28 cellular contexts compared by ENCODE assay signal in the genomic region with DNA sequence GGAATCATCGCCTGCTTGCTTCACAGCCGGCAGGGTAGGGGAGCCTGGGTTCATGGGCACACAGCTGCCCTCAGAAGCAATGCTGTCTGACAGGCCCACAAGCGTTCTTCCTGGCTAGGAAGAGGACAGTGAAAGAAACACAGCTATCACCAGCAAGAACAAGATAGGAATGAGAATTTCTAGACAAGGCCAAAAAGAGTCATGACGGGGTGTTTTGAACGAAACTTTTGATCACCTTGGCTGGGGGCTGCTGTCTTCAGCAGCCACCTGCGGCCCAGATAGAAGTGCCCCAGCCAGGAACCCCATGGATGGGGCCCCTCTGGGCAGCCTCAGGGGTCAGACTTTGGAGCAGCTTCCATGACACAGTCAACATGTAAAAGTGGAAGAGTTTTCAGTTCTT. TPM values are rescaled to one million over a fixed set of nuclear protein-coding genes. Genes with fewer than 3 reads are reported as not detected.
"Had no signal": no experiment of that assay in that cellular context is flagged by ENCODE, and none has a peak within 500 bp of the region (broad histone marks: within the 10 kb centered on the region; RNA-seq: fewer than 3 reads in every experiment).

No MANE protein-coding gene starts in this region.

- H3K9me3 ChIP-seq: esophagus squamous epithelium, gastrocnemius medialis, heart right ventricle, left lung, lower lobe of right lung had no signal

- H3K4me3 Mint-ChIP-seq: memory B cell had no signal

- H3K4me1 ChIP-seq: esophagus squamous epithelium, gastrocnemius medialis, heart right ventricle, left lung, lower lobe of right lung had no signal

- H3K36me3 ChIP-seq: esophagus squamous epithelium, gastrocnemius medialis, heart right ventricle, left lung, lower lobe of right lung had no signal

- H3K27ac Mint-ChIP-seq: memory B cell had no signal

- H3K4me1 Mint-ChIP-seq: memory B cell had no signal

- H3K27me3 ChIP-seq: esophagus squamous epithelium, gastrocnemius medialis, left lung had no signal

- DNase-seq: cerebellar nuclear complex; dermis blood vessel endothelial cell; dorsolateral prefrontal cortex; effector CD4-positive, alpha-beta T cell; effector memory CD4-positive, alpha-beta T cell; erythroblast; esophagus squamous epithelium; foreskin fibroblast; foreskin melanocyte; gastrocnemius medialis; glutamatergic neuron; head of caudate nucleus; heart right ventricle; hippocampal formation; left cardiac atrium; left lung; left ventricle myocardium superior; lower lobe of right lung; mammary epithelial cell; mesendoderm; midbrain had no signal

- H3K4me3 ChIP-seq: coronary artery, dorsolateral prefrontal cortex, esophagus squamous epithelium, gastrocnemius medialis, heart right ventricle, left lung, lower lobe of right lung had no signal

- H3K9me3 Mint-ChIP-seq: memory B cell had no signal

- H3K36me3 Mint-ChIP-seq: memory B cell had no signal

- ATAC-seq: gastrocnemius medialis, heart right ventricle, left cardiac atrium, left lung, left ventricle myocardium superior, lower lobe of right lung had no signal

- H3K27ac ChIP-seq: coronary artery, dorsolateral prefrontal cortex, epithelial cell of prostate, esophagus squamous epithelium, gastrocnemius medialis, heart right ventricle, left lung, lower lobe of right lung had no signal

RNA-seq across cellular contexts. Expression of gene GAB4, which starts 41.8 kb away (rescaled TPM):
- total RNA-seq: dermis blood vessel endothelial cell, endothelial cell of umbilical vein, esophagus squamous epithelium, gastrocnemius medialis, glomerular endothelial cell, heart right ventricle, kidney epithelial cell, left cardiac atrium, left lung, left ventricle myocardium superior, lower lobe of right lung, mammary epithelial cell, mucosa of gallbladder had no signal
